ENCODE assay signal across 1 cellular context in the genomic region with DNA sequence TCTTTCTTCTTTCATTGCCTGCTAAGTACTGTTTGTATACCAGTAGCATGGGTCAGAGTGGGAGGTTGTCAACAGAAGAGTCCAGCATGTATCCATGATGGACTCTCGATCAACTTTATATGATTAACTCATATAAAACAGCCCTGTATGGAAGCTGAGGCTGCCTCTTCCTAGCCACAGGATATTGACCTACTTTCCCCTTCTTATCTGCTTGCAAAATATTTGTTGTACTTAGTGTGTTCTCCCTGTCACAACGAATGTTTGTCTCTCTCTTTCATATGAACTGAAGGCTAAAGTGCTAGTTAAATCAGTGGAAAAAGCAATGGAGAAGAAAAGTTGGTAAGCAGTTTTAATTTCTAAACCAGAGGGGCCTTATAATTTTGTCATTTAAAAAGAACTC.
TF ChIP-seq lines count a peak whose summit lies in the region.

No MANE protein-coding gene starts in this region.

TF ChIP-seq in IMR-90, 13 proteins besides CTCF, POLR2A, EP300 and RAD21 (continued from another document):
- TF ChIP-seq CHD1 (IDR thresholded peaks at IDR 0.05; ENCODE audit: low read depth, low read length) (no peak), MAFK (IDR thresholded peaks at IDR 0.05; ENCODE audit: low read depth, low read length) (no peak)
